In genomic region chr6:76174722-76175121, GRCh38 we compare ENCODE assay signal across 24 cellular contexts.
"Had no signal": no experiment of that assay in that cellular context is flagged by ENCODE, and none has a peak within 500 bp of the region (broad histone marks: within the 10 kb centered on the region; RNA-seq: fewer than 3 reads in every experiment).

No MANE protein-coding gene starts in this region.

- H3K4me1 Mint-ChIP-seq: activated B cell treated with CpG ODN at 0.5 μM for 24 hours; activated CD4-positive, alpha-beta T cell treated with anti-CD3 and anti-CD28 coated beads for 36 hours; central memory CD8-positive, alpha-beta T cell had no signal

- H3K9me3 Mint-ChIP-seq: activated T-cell treated with anti-CD3 and anti-CD28 coated beads, Interleukin-2, amount 50 U/mL, for 4 hours had no signal

- FAIRE-seq: islet of Langerhans, pancreas had no signal

- H3K4me3 Mint-ChIP-seq: activated B cell treated with CpG ODN at 0.5 μM for 24 hours; activated CD4-positive, alpha-beta T cell treated with anti-CD3 and anti-CD28 coated beads for 36 hours; activated naive CD8-positive, alpha-beta T cell; activated T-cell treated with anti-CD3 and anti-CD28 coated beads, Interleukin-2, amount 50 U/mL, for 4 hours; central memory CD8-positive, alpha-beta T cell; natural killer cell treated with Interleukin-12 subunit alpha and Interleukin-12 subunit beta and Interleukin-15 and Interleukin-18, amount 100 ng/mL, for 72 hours had no signal

- H3K36me3 Mint-ChIP-seq: activated naive CD8-positive, alpha-beta T cell had no signal

- H3K27me3 Mint-ChIP-seq: activated B cell treated with CpG ODN at 0.5 μM for 24 hours; activated CD4-positive, alpha-beta T cell treated with anti-CD3 and anti-CD28 coated beads for 36 hours; activated naive CD8-positive, alpha-beta T cell; central memory CD8-positive, alpha-beta T cell; natural killer cell treated with Interleukin-12 subunit alpha and Interleukin-12 subunit beta and Interleukin-15 and Interleukin-18, amount 100 ng/mL, for 72 hours had no signal

- DNase-seq: activated B cell treated with CpG ODN at 0.5 μM for 24 hours; activated CD4-positive, alpha-beta T cell treated with anti-CD3 and anti-CD28 coated beads for 36 hours; activated CD4-positive, alpha-beta T cell treated with anti-CD3 and anti-CD28 coated beads, Interleukin-2, amount 50 U/mL, for 48 hours; activated CD8-positive, alpha-beta memory T cell treated with anti-CD3 and anti-CD28 coated beads, Interleukin-2, amount 50 U/mL, for 48 hours; activated naive CD4-positive, alpha-beta T cell; activated T-cell treated with anti-CD3 and anti-CD28 coated beads, Interleukin-2, amount 50 U/mL, for 4 hours; esophagus squamous epithelium; head of caudate nucleus; left cardiac atrium; midbrain; pancreas; psoas muscle; spleen; stimulated activated CD4-positive, alpha-beta T cell treated with anti-CD3 and anti-CD28 coated beads, Interleukin-4, amount 100 ng/mL, for 1 hour; stimulated activated naive CD8-positive, alpha-beta T cell treated with anti-CD3 and anti-CD28 coated beads, Interleukin-15, Interleukin-2, amounts not matched to agents 100 U/mL and 50 U/mL, for 24 hours; substantia nigra; T-helper 9 cell; thyroid gland had no signal

- ATAC-seq: activated CD4-positive, alpha-beta T cell treated with anti-CD3 and anti-CD28 coated beads for 36 hours; activated T-cell treated with anti-CD3 and anti-CD28 coated beads, Interleukin-2, amount 50 U/mL, for 4 hours; gastroesophageal sphincter; left cardiac atrium; natural killer cell treated with Interleukin-12 subunit alpha and Interleukin-12 subunit beta and Interleukin-15 and Interleukin-18, amount 100 ng/mL, for 72 hours; pancreas; psoas muscle; stimulated activated naive CD8-positive, alpha-beta T cell treated with anti-CD3 and anti-CD28 coated beads, Interleukin-15, Interleukin-2, amounts not matched to agents 100 U/mL and 50 U/mL, for 24 hours had no signal

- H3K27ac Mint-ChIP-seq: activated B cell treated with CpG ODN at 0.5 μM for 24 hours; activated CD4-positive, alpha-beta T cell treated with anti-CD3 and anti-CD28 coated beads for 36 hours; activated naive CD8-positive, alpha-beta T cell; activated T-helper 2 cell treated with anti-CD3 and anti-CD28 coated beads, Interferon-gamma antibody, Interleukin-2, Interleukin-4, amounts not matched to agents 10 μg/mL and 5 μg/mL and 100 μg/mL, durations not matched to agents 14 hours and 24 hours and 36 hours; natural killer cell treated with Interleukin-12 subunit alpha and Interleukin-12 subunit beta and Interleukin-15 and Interleukin-18, amount 100 ng/mL, for 72 hours had no signal
